ENCODE assay signal across 14 cellular contexts in the genomic region with DNA sequence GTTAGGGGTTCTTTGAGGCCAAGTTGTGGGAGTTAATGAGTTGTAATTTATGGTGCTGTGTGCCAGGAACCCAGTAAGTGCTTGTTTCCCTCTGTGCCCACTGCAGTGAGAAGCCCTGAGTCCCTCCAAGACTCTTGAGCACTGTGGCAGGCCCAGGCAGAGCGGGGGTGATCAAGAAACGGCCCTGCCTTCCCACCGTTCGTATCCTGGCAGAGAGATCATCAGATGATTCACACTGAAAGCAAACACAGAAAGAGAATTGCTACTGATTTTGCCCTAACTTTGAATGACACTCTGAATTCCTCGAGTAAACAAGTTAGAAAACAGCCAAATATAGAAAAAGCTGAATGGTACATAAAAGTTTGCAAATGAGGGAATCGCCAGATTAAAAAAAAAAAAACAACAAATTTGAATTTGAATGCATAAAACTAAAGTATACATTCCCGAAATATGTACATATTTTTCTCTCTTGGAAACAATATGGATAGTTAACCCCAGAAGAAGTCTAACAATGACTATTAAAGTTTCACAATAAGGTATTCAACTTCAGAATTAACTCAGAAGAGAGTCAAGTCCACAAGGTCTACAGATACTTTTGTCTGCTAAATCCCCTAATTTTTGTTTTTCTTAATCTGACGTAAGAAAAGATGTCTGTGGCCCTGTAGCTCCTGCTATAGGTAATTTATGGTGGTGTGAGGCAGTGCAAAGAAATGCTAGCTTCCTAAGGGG.
A peak's percentile ranks its signal among the peaks of the same experiment; 100 is the strongest.
DNase-seq lines count a peak whose midpoint lies in the region; ATAC-seq, FAIRE-seq and TF ChIP-seq lines count a peak whose summit lies in the region.
"Had no signal": no experiment of that assay in that cellular context is flagged by ENCODE, and none has a peak within 500 bp of the region (broad histone marks: within the 10 kb centered on the region; RNA-seq: fewer than 3 reads in every experiment).

No MANE protein-coding gene starts in this region.

- H3K9me3 Mint-ChIP-seq in CD8-positive, alpha-beta memory T cell = peaks cover 0 to 6% (median 4%) of the 10 kb centered on the region in 5 donors

- DNase-seq in AG08395 (ENCODE audit: low spot score) (peak; percentile 12), WERI-Rb-1 (no peak), epithelial cell of esophagus (ENCODE audit: low read depth) (peak; percentile 79), NCI-H187 (lab: John Stamatoyannopoulos, UW) (no peak), urothelium cell line (ENCODE audit: low spot score) (no peak), omental fat pad (ENCODE audit: low spot score) (no peak)
- no peak for DNase-seq in CD8-positive, alpha-beta memory T cell
- DNase-seq in effector CD8-positive, alpha-beta T cell (lab: John Stamatoyannopoulos, UW) = no peak
- DNase-seq: caudate nucleus, DMS79, NCI-H1930, testis had no signal

- peak overlapping the region in 7 of 8 donors; percentile 35 to 84 (median 70) for H3K27ac Mint-ChIP-seq in CD8-positive, alpha-beta memory T cell

- H3K27ac ChIP-seq in CD8-positive, alpha-beta memory T cell (ENCODE audit: low read depth, low read length) = no peak overlapping the region
- peak overlapping the region; percentile 47 for H3K27ac ChIP-seq in WERI-Rb-1
- H3K27ac ChIP-seq: testis had no signal

- no peak for ATAC-seq in omental fat pad (ENCODE audit: low FRiP score)
- ATAC-seq: K562 had no signal

- FAIRE-seq in urothelium cell line (lab: Jason Lieb, UNC) = no peak
- FAIRE-seq: islet of Langerhans, K562 had no signal

- POLR2A ChIA-PET in CD8-positive, alpha-beta memory T cell (lab: Charles Lee) = no interaction called here

- H3K27me3 ChIP-seq in CD8-positive, alpha-beta memory T cell (ENCODE audit: insufficient read depth, low read length, poor library complexity, severe bottlenecking) = no peaks in the 10 kb centered on the region
- no peaks in the 10 kb centered on the region for H3K27me3 ChIP-seq in WERI-Rb-1 (ENCODE audit: insufficient read depth, low read depth, severe bottlenecking)
- H3K27me3 ChIP-seq: testis had no signal

- peaks cover 0 to 17% of the 10 kb centered on the region in 2 donors for H3K27me3 Mint-ChIP-seq in CD8-positive, alpha-beta memory T cell

- H3K36me3 ChIP-seq in CD8-positive, alpha-beta memory T cell (ENCODE audit: insufficient read depth, low read length) = no peaks in the 10 kb centered on the region
- H3K36me3 ChIP-seq in WERI-Rb-1 = peaks cover 10% of the 10 kb centered on the region

- no peaks in the 10 kb centered on the region for H3K9me3 ChIP-seq in CD8-positive, alpha-beta memory T cell (ENCODE audit: low read length)
- no peaks in the 10 kb centered on the region for H3K9me3 ChIP-seq in WERI-Rb-1 (ENCODE audit: severe bottlenecking)
- H3K9me3 ChIP-seq: testis had no signal

- H3K4me3 Mint-ChIP-seq in CD8-positive, alpha-beta memory T cell = no peak overlapping the region

- H3K36me3 Mint-ChIP-seq in CD8-positive, alpha-beta memory T cell = peaks cover 6 to 9% (median 8%) of the 10 kb centered on the region in 3 donors

- CTCF ChIA-PET in CD8-positive, alpha-beta memory T cell (lab: Charles Lee) = interaction anchor here (1.0 kb wide), 1 partner anchor 9 kb away, joined by 5 read pairs; no protein-coding TSS in a partner anchor

- no peak overlapping the region for H3K4me3 ChIP-seq in CD8-positive, alpha-beta memory T cell (ENCODE audit: low read length)
- H3K4me3 ChIP-seq in WERI-Rb-1 (ENCODE audit: low read depth, low read length) (no peak overlapping the region), epithelial cell of esophagus (ENCODE audit: low read length) (no peak overlapping the region)
- H3K4me3 ChIP-seq: K562, testis had no signal

- peaks cover 17 to 46% (median 24%) of the 10 kb centered on the region in 3 donors for H3K4me1 Mint-ChIP-seq in CD8-positive, alpha-beta memory T cell

- no peak for TF ChIP-seq CTCF in WERI-Rb-1 (IDR thresholded peaks at IDR 0.05; ENCODE audit: low read depth, low read length)
- TF ChIP-seq CTCF in epithelial cell of esophagus (IDR thresholded peaks at IDR 0.05; ENCODE audit: insufficient read depth, low read depth, low read length, missing control alignments) = no peak
- TF ChIP-seq CTCF in omental fat pad (IDR thresholded peaks at IDR 0.05) = no peak

- peaks cover 7% of the 10 kb centered on the region for H3K4me1 ChIP-seq in CD8-positive, alpha-beta memory T cell (ENCODE audit: insufficient read depth, low read length)

Comparison
In these comparisons a context has a peak if more than half of its experiments do, and no peak if none do; other contexts are left out.
1. DNase-seq: peak in AG08395 (single experiment) and epithelial cell of esophagus (single experiment); none in CD8-positive, alpha-beta memory T cell (0 of 5), WERI-Rb-1 (single experiment), NCI-H187 (0 of 2), effector CD8-positive, alpha-beta T cell (single experiment), urothelium cell line (single experiment) and omental fat pad (single experiment).